ENCODE assay signal across 9 cellular contexts in the genomic region with DNA sequence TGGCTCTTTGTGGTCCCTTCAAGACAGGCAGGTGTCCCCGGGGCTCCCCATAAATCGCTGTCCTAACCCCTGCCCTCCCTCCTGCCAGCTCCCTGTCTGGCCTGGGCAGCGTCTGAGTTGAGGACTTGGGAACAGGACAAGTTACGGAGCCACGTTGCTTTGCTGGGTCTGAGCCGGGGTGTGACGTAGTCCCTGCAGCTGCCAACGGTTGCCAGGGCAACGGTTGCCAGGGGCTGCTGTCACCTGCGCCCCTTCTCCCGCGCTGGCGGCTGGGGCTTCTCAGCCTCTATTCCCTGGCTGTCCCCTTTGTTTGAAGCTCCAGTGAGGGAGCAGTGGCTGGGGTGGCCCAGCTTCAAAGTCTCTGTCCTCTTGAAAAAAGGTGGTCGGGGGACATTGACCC. TPM values are rescaled to one million over a fixed set of nuclear protein-coding genes. Genes with fewer than 3 reads are reported as not detected.
DNase-seq lines count a peak whose midpoint lies in the region; ATAC-seq, FAIRE-seq and TF ChIP-seq lines count a peak whose summit lies in the region.
"Had no signal": no experiment of that assay in that cellular context is flagged by ENCODE, and none has a peak within 500 bp of the region (broad histone marks: within the 10 kb centered on the region; RNA-seq: fewer than 3 reads in every experiment).

No MANE protein-coding gene starts in this region.

- H3K4me1 ChIP-seq in gastroesophageal sphincter: peaks cover 0 to 60% (median 11%) of the 10 kb centered on the region in 3 donors
- peaks cover 32 to 48% (median 35%) of the 10 kb centered on the region in 3 donors for H3K4me1 ChIP-seq in pancreas
- H3K4me1 ChIP-seq in foreskin keratinocyte: peaks cover 6% of the 10 kb centered on the region

- no peak for TF ChIP-seq POLR2A in GM12891 (IDR thresholded peaks at IDR 0.05; ENCODE audit: low read depth, low read length)
- TF ChIP-seq POLR2A in gastroesophageal sphincter (IDR thresholded peaks at IDR 0.05): no peak

- H3K9me3 ChIP-seq in gastroesophageal sphincter (no peaks in the 10 kb centered on the region), pancreas (no peaks in the 10 kb centered on the region)

- H3K27ac ChIP-seq in gastroesophageal sphincter: peak overlapping the region in 3 of 4 donors; percentile 37 to 65 (median 41)
- H3K27ac ChIP-seq in pancreas: peak overlapping the region; percentile 57 to 67 (median 62)
- H3K27ac ChIP-seq in foreskin keratinocyte: no peak overlapping the region

- 20 to 86% methylated on average over 2 to 3 of the region's 14 CpGs for WGBS in gastroesophageal sphincter (ENCODE audit: low coverage in 1 of 2), 2 donors
- 17 to 23% methylated on average over 14 of the region's 14 CpGs for WGBS in pancreas, 2 donors

- ATAC-seq in gastroesophageal sphincter: no peak
- ATAC-seq in pancreas: peak; percentile 51 to 76 (median 64)
- ATAC-seq in HG03432 (IDR thresholded peaks at IDR 0.05; ENCODE audit: unreplicated experiment): no peak
- no peak for ATAC-seq in foreskin keratinocyte
- ATAC-seq in GM18861 (IDR thresholded peaks at IDR 0.05; ENCODE audit: unreplicated experiment): no peak

- no peak for DNase-seq in GM12891 (ENCODE audit: insufficient read length, low spot score)
- DNase-seq in NCI-H345 treated with DMSO at 0.1 percent for 48 hours (lab: John Stamatoyannopoulos, UW; ENCODE audit: unreplicated experiment): peak; percentile 22
- DNase-seq in pancreas: peak; percentile 69 to 92 (median 78)
- DNase-seq in stimulated activated CD4-positive, alpha-beta T cell treated with anti-CD3 and anti-CD28 coated beads, Interleukin-4, amount 100 ng/mL, for 4 hours: no peak
- no peak for DNase-seq in foreskin keratinocyte

- TF ChIP-seq CTCF in gastroesophageal sphincter (IDR thresholded peaks at IDR 0.05) (no peak), pancreas (IDR thresholded peaks at IDR 0.05) (no peak), foreskin keratinocyte (conservative IDR thresholded peaks at IDR 0.05) (no peak)

- TF ChIP-seq EP300 in gastroesophageal sphincter (IDR thresholded peaks at IDR 0.05): no peak

- intact Hi-C loops in pancreas (cut with DNase I): no loop called here

- H3K36me3 ChIP-seq in gastroesophageal sphincter (no peaks in the 10 kb centered on the region), pancreas (peaks cover 0 to 4% (median 0%) of the 10 kb centered on the region in 3 donors)

- peaks cover 25% of the 10 kb centered on the region for H3K27me3 ChIP-seq in gastroesophageal sphincter
- no peaks in the 10 kb centered on the region for H3K27me3 ChIP-seq in pancreas
- no peaks in the 10 kb centered on the region for H3K27me3 ChIP-seq in foreskin keratinocyte

- H3K4me3 ChIP-seq in gastroesophageal sphincter (no peak overlapping the region), pancreas (no peak overlapping the region)
- H3K4me3 ChIP-seq: lung had no signal

- FAIRE-seq in GM12891 (lab: Jason Lieb, UNC) (peak; percentile 13), pancreas (lab: Jason Lieb, UNC) (no peak)

TF ChIP-seq in GM12891, 5 proteins besides CTCF, POLR2A, EP300 and RAD21:
- no peak for TF ChIP-seq POLR2AphosphoS5 (IDR thresholded peaks at IDR 0.05; ENCODE audit: low read depth, low read length)
- no peak for TF ChIP-seq SPI1 (IDR thresholded peaks at IDR 0.05; ENCODE audit: low read depth, low read length)
- TF ChIP-seq POU2F2 (IDR thresholded peaks at IDR 0.05; ENCODE audit: low read depth, low read length): no peak
- no peak for TF ChIP-seq PAX5 (IDR thresholded peaks at IDR 0.05; ENCODE audit: insufficient read depth, low read length, severe bottlenecking)
- no peak for TF ChIP-seq TAF1 (IDR thresholded peaks at IDR 0.05; ENCODE audit: low read depth, low read length)

RNA-seq across cellular contexts. Expression of a gene that starts 10.7 kb away (rescaled TPM):
- polyA plus RNA-seq in GM12891 (2012; ENCODE audit: low read depth, missing spikeins): 1.1 TPM
- total RNA-seq in gastroesophageal sphincter: 10 to 100 TPM in 2 of 4 donors, 1 to 10 TPM in 2; 7.0 to 20.1 (median 12.6) TPM
- total RNA-seq in pancreas: 100 to 1,000 TPM in 1 of 6 donors, 10 to 100 TPM in 5; 51.3 to 102 (median 94.0) TPM
- 10 to 100 TPM; 36.4 to 47.6 TPM for polyA plus RNA-seq in pancreas
- 40.6 and 64.6 TPM in 2 replicates for total RNA-seq in foreskin keratinocyte
- 35.5 and 50.5 TPM in 2 replicates for polyA plus RNA-seq in foreskin keratinocyte

RNA-seq across cellular contexts. Expression of a gene that starts 28.9 kb away (rescaled TPM):
- not detected for polyA plus RNA-seq in GM12891 (2012; ENCODE audit: low read depth, missing spikeins)
- total RNA-seq in gastroesophageal sphincter (1 to 10 TPM in 3 of 4 donors, under 1 TPM in 1; 0.31 to 7.4 (median 2.2) TPM), pancreas (under 1 TPM; 0.14 to 0.73 (median 0.34) TPM), foreskin keratinocyte (not detected in 2 replicates)
- polyA plus RNA-seq in pancreas (under 1 TPM; 0.80 to 0.84 TPM), foreskin keratinocyte (not detected in 2 replicates)

RNA-seq across cellular contexts. Expression of a gene that starts 55.4 kb away (rescaled TPM):
- polyA plus RNA-seq in GM12891 (2012; ENCODE audit: low read depth, missing spikeins): 0.55 TPM
- total RNA-seq in gastroesophageal sphincter (under 1 TPM in 1 of 4 donors, not detected in 3; 0.15 TPM), pancreas (1 to 10 TPM in 1 of 6 donors, under 1 TPM in 5; 0.28 to 2.4 (median 0.61) TPM), foreskin keratinocyte (not detected in 2 replicates)
- polyA plus RNA-seq in pancreas (1 to 10 TPM; 1.5 to 2.0 TPM), foreskin keratinocyte (not detected in 2 replicates)

Comparison
In these comparisons a context has a peak if more than half of its experiments do, and no peak if none do; other contexts are left out.
1. DNase-seq: peak in NCI-H345 treated with DMSO at 0.1 percent for 48 hours (single experiment) and pancreas (6 of 6); none in GM12891 (single experiment), stimulated activated CD4-positive, alpha-beta T cell treated with anti-CD3 and anti-CD28 coated beads, Interleukin-4, amount 100 ng/mL, for 4 hours (0 of 2) and foreskin keratinocyte (0 of 2).
2. ATAC-seq: peak in pancreas (4 of 4); none in gastroesophageal sphincter (single experiment), HG03432 (single experiment), foreskin keratinocyte (single experiment) and GM18861 (single experiment).